In the genomic region with DNA sequence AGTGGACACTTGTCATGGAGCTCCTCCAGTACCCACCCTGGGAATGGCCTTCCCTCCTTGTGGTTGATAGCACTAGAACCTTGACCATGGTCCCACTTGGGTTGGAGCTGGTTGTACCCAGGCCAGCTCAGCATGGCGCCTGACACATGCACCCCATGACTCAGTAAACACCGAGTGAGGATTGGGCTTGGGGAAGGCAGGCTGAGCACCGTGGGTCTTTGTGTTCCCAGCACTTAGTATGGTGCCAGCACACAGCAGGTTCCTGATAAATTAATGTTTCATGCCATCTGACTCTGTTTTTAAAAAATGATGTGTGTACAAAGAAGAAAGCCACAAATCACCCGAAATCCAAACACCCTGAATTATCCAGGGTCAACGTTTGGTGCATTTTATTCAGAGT, we compare ENCODE assay signal across 23 cellular contexts.
DNase-seq lines count a peak whose midpoint lies in the region; ATAC-seq, FAIRE-seq and TF ChIP-seq lines count a peak whose summit lies in the region.
"Had no signal": no experiment of that assay in that cellular context is flagged by ENCODE, and none has a peak within 500 bp of the region (broad histone marks: within the 10 kb centered on the region; RNA-seq: fewer than 3 reads in every experiment).

No MANE protein-coding gene starts in this region.

- H2BK5ac ChIP-seq in H1 (ENCODE audit: low read depth, low read length) = no peak overlapping the region

- TF ChIP-seq RAD21 in H1 (IDR thresholded peaks at IDR 0.05 in 1 of 2, conservative IDR thresholded peaks at IDR 0.05 in 1 of 2; ENCODE audit: low read depth in 2 of 2, low read length in 2 of 2) = no peak

- no peaks in the 10 kb centered on the region; a peak in 3 of 7 replicates for H3K27me3 ChIP-seq in H1 (replicated peaks in 1 of 4; ENCODE audit: control insufficient read depth in 3 of 4, extremely low read depth in 1 of 4, insufficient read depth in 3 of 4, low read length in 3 of 4)
- peaks cover 0 to 42% (median 0%) of the 10 kb centered on the region in 7 donors for H3K27me3 ChIP-seq in spleen (replicated peaks in 1 of 7)
- H3K27me3 ChIP-seq: BE2C had no signal

- peak; percentile 34 for DNase-seq in COR-L47 (lab: John Stamatoyannopoulos, UW)
- DNase-seq in NCI-H146 treated with DMSO at 0.1 percent for 48 hours (lab: John Stamatoyannopoulos, UW; ENCODE audit: unreplicated experiment) = peak; percentile 81
- no peak for DNase-seq in H1 (ENCODE audit: low read depth in 1 of 2, low spot score in 2 of 2)
- peak; percentile 56 for DNase-seq in spleen
- DNase-seq in SW 1271 (lab: John Stamatoyannopoulos, UW) = no peak
- DNase-seq in mesothelial cell of epicardium (ENCODE audit: low spot score in 2 of 2, unreplicated experiment in 2 of 2) = no peak
- DNase-seq: BE2C; CD4-positive, CD25-positive, alpha-beta regulatory T cell; DMS 273 treated with DMSO at 0.1 percent for 48 hours; DMS79 treated with DMSO at 0.1 percent for 48 hours; MV-4-11; NCI-H187 treated with DMSO at 0.1 percent for 48 hours; NCI-H2227 treated with DMSO at 0.1 percent for 48 hours; NCI-H510A treated with DMSO at 0.1 percent for 48 hours; NCI-H774; NK-92 treated with Interleukin-12 subunit alpha and Interleukin-12 subunit beta, amount 100 ng/mL, for 24 hours; SJCRH30 had no signal

- no peaks in the 10 kb centered on the region for H3K79me2 ChIP-seq in H1 (ENCODE audit: control insufficient read depth in 1 of 2, insufficient read depth in 2 of 2, low read length in 2 of 2)

- H2BK20ac ChIP-seq in H1 (ENCODE audit: low read length) = no peak overlapping the region

- CTCF ChIA-PET in H1 (lab: Charles Lee; ENCODE audit: partially characterized antibody) = no interaction called here

- H2BK15ac ChIP-seq in H1 (ENCODE audit: low read length) = no peak overlapping the region

- TF ChIP-seq EP300 in H1 (IDR thresholded peaks at IDR 0.05; ENCODE audit: borderline replicate concordance in 1 of 2, low read depth in 2 of 2, low read length in 2 of 2) = no peak

- H3K14ac ChIP-seq in H1 (ENCODE audit: insufficient read length) = no peak overlapping the region

- no peak overlapping the region for H3K4me2 ChIP-seq in H1 (ENCODE audit: insufficient read depth in 1 of 2, low read depth in 2 of 2, low read length in 2 of 2)
- H3K4me2 ChIP-seq: A549 had no signal

- no peak overlapping the region for H4K5ac ChIP-seq in H1 (ENCODE audit: insufficient read length, low read depth, low read length)

- H3K79me1 ChIP-seq in H1 (ENCODE audit: low read depth, low read length) = no peaks in the 10 kb centered on the region

- H2BK120ac ChIP-seq in H1 (replicated peaks; ENCODE audit: low read depth, low read length) = no peak overlapping the region

- H3K4me1 ChIP-seq in H1 (replicated peaks in 1 of 4; ENCODE audit: control insufficient read depth in 3 of 4, insufficient read depth in 4 of 4, low read length in 3 of 4) (peaks cover 6 to 9% (median 8%) of the 10 kb centered on the region in 4 experiments; a peak in 5 of 7 replicates), spleen (no peaks in the 10 kb centered on the region)
- H3K4me1 ChIP-seq: A549, BE2C, Caco-2, SJCRH30 had no signal

- H3K27ac Mint-ChIP-seq in mesothelial cell of epicardium = no peak overlapping the region
- H3K27ac Mint-ChIP-seq: CD4-positive, CD25-positive, alpha-beta regulatory T cell; IgD-negative memory B cell had no signal

- no peak overlapping the region for H3K56ac ChIP-seq in H1 (replicated peaks; ENCODE audit: insufficient read length, low read depth, low read length)

- H2AFZ ChIP-seq in H1 (ENCODE audit: low read length) = no peak overlapping the region

- no peak overlapping the region for H3K9ac ChIP-seq in H1 (replicated peaks in 1 of 4; ENCODE audit: extremely low read depth in 1 of 4, low read depth in 3 of 4, low read length in 3 of 4)

- H3K4me3 ChIP-seq in H1 (ENCODE audit: extremely low read depth in 1 of 4, insufficient read depth in 2 of 4, low read depth in 3 of 4, low read length in 4 of 4) (no peak overlapping the region), spleen (no peak overlapping the region)
- H3K4me3 ChIP-seq: A549, GM12878, SJCRH30 had no signal

- no peak for ATAC-seq in GM21619 (IDR thresholded peaks at IDR 0.05; ENCODE audit: unreplicated experiment)
- ATAC-seq: A549, GM12878, Panc1 had no signal

- H3K18ac ChIP-seq in H1 (ENCODE audit: extremely low read depth, low read length) = no peak overlapping the region

- H3K4me3 Mint-ChIP-seq in mesothelial cell of epicardium = no peak overlapping the region
- H3K4me3 Mint-ChIP-seq: CD4-positive, CD25-positive, alpha-beta regulatory T cell; IgD-negative memory B cell had no signal

- intact Hi-C loops in spleen (cut with DNase I; ENCODE audit: low total_unique reads) = no loop called here

- no peak for TF ChIP-seq CTCF in H1 (IDR thresholded peaks at IDR 0.05; ENCODE audit: control extremely low read depth in 1 of 3, insufficient read depth in 1 of 3, low read depth in 1 of 3, low read length in 3 of 3)
- TF ChIP-seq CTCF in spleen (IDR thresholded peaks at IDR 0.05 in 8 of 11, conservative IDR thresholded peaks at IDR 0.05 in 3 of 11) = no peak
- no peak for TF ChIP-seq CTCF in mesothelial cell of epicardium (IDR thresholded peaks at IDR 0.05; ENCODE audit: unreplicated experiment)

- H3K36me3 Mint-ChIP-seq in mesothelial cell of epicardium = no peaks in the 10 kb centered on the region
- H3K36me3 Mint-ChIP-seq: CD4-positive, CD25-positive, alpha-beta regulatory T cell; IgD-negative memory B cell had no signal

- H3K9me3 Mint-ChIP-seq in mesothelial cell of epicardium = no peaks in the 10 kb centered on the region
- H3K9me3 Mint-ChIP-seq: IgD-negative memory B cell had no signal

- no peaks in the 10 kb centered on the region for H3K4me1 Mint-ChIP-seq in mesothelial cell of epicardium
- H3K4me1 Mint-ChIP-seq: CD4-positive, CD25-positive, alpha-beta regulatory T cell; IgD-negative memory B cell had no signal

- H2AK5ac ChIP-seq in H1 (ENCODE audit: low read depth, low read length) = no peak overlapping the region

- POLR2A ChIA-PET in H1 (lab: Charles Lee; ENCODE audit: partially characterized antibody) = no interaction called here

- 92% methylated on average over 5 of the region's 5 CpGs; no CpG with 5 or more reads in 1 of the 2 experiments for WGBS in H1 (ENCODE audit: extremely low coverage in 1 of 2, insufficient coverage in 1 of 2, insufficient read length in 1 of 2, insufficient replicate concordance in 2 of 2, low coverage in 1 of 2, low lambda C conversion rate in 2 of 2, missing lambda C conversion rate in 1 of 2), 2 experiments
- WGBS in spleen, 5 donors = 78 to 85% (median 81%) methylated on average over 5 of the region's 5 CpGs

- no peak overlapping the region for H3K27ac ChIP-seq in H1 (ENCODE audit: low read depth, low read length)
- no peak overlapping the region for H3K27ac ChIP-seq in spleen
- H3K27ac ChIP-seq: A549, SJCRH30 had no signal

- H3K4ac ChIP-seq in H1 (replicated peaks; ENCODE audit: insufficient read length, low read depth, low read length) = no peak overlapping the region

- no peaks in the 10 kb centered on the region for H3K9me3 ChIP-seq in H1 (ENCODE audit: insufficient read depth in 2 of 2, low read depth in 1 of 2, low read length in 1 of 2)
- H3K9me3 ChIP-seq in spleen = no peaks in the 10 kb centered on the region
- H3K9me3 ChIP-seq: A549, BE2C, Caco-2, SJCRH30 had no signal

- H3K23ac ChIP-seq in H1 (ENCODE audit: insufficient read length) = no peak overlapping the region

- TF ChIP-seq POLR2A in H1 (IDR thresholded peaks at IDR 0.05; ENCODE audit: control extremely low read depth in 1 of 2, low read depth in 2 of 2, low read length in 2 of 2) (no peak), spleen (IDR thresholded peaks at IDR 0.05) (no peak)

- peaks cover 73% of the 10 kb centered on the region for H3K27me3 Mint-ChIP-seq in mesothelial cell of epicardium (ENCODE audit: low read depth)

- H3K23me2 ChIP-seq in H1 (ENCODE audit: low read depth, low read length) = no peaks in the 10 kb centered on the region

- H4K91ac ChIP-seq in H1 (replicated peaks; ENCODE audit: insufficient read length, low read length) = peak overlapping the region; percentile 61

- H4K8ac ChIP-seq in H1 (ENCODE audit: extremely low read depth, insufficient read depth, low read length) = no peak overlapping the region

- H2BK12ac ChIP-seq in H1 (ENCODE audit: low read depth, low read length) = no peak overlapping the region

- H3K36me3 ChIP-seq in H1 (ENCODE audit: control insufficient read depth in 2 of 4, insufficient read depth in 4 of 4, low read length in 3 of 4) (no peaks in the 10 kb centered on the region), spleen (no peaks in the 10 kb centered on the region)
- H3K36me3 ChIP-seq: BE2C, SJCRH30 had no signal

- FAIRE-seq in H1 (lab: Jason Lieb, UNC) = no peak
- FAIRE-seq: A549, GM12878 had no signal

- no peaks in the 10 kb centered on the region for H4K20me1 ChIP-seq in H1 (replicated peaks in 1 of 2; ENCODE audit: control insufficient read depth in 1 of 2, insufficient read depth in 2 of 2, low read length in 2 of 2)

TF ChIP-seq in H1, 55 proteins besides CTCF, POLR2A, EP300 and RAD21 (continues in another document):
- TF ChIP-seq GTF2F1 (IDR thresholded peaks at IDR 0.05; ENCODE audit: borderline replicate concordance, low read depth, low read length) = no peak
- no peak for TF ChIP-seq BRCA1 (IDR thresholded peaks at IDR 0.05; ENCODE audit: low read depth, low read length)
- no peak for TF ChIP-seq EGR1 (IDR thresholded peaks at IDR 0.05; ENCODE audit: borderline replicate concordance, low read depth, low read length)
- TF ChIP-seq JUND (IDR thresholded peaks at IDR 0.05; ENCODE audit: low read length) = no peak

Comparison
In these comparisons a context has a peak if more than half of its experiments do, and no peak if none do; other contexts are left out.
1. DNase-seq: peak in COR-L47 (single experiment), NCI-H146 treated with DMSO at 0.1 percent for 48 hours (single experiment) and spleen (single experiment); none in H1 (0 of 2), SW 1271 (0 of 2) and mesothelial cell of epicardium (0 of 2).